In genomic region chr13:54131433-54131832, GRCh38 we compare ENCODE assay signal across 6 cellular contexts.
DNase-seq lines count a peak whose midpoint lies in the region; TF ChIP-seq lines count a peak whose summit lies in the region.
"Not testable (repeated sequence)": the region's sequence is repeated elsewhere in the genome, so short reads cannot be mapped to it uniquely, and the experiment has no call there.

No MANE protein-coding gene starts in this region.

- peaks cover 58% of the 10 kb centered on the region for H3K4me1 Mint-ChIP-seq in endodermal cell

- H3K4me3 ChIP-seq in H7 (ENCODE audit: insufficient read depth, low read depth, low read length), result peak overlapping the region; percentile 47
- peak overlapping the region; percentile 55 for H3K4me3 ChIP-seq in HUES6 (ENCODE audit: low read depth, low read length)
- H3K4me3 ChIP-seq in WERI-Rb-1 (ENCODE audit: low read depth, low read length); mesendoderm (ENCODE audit: low read length): not testable (repeated sequence)
- peak overlapping the region; percentile 93 for H3K4me3 ChIP-seq in endodermal cell (ENCODE audit: low read length)
- peak overlapping the region; percentile 37 for H3K4me3 ChIP-seq in iPS-15b (ENCODE audit: low read depth, low read length)

- H3K9ac ChIP-seq in HUES6 (ENCODE audit: low read length) (peak overlapping the region; percentile 91), endodermal cell (ENCODE audit: extremely low read depth, low read length, poor library complexity, severe bottlenecking) (peak overlapping the region; percentile 94)
- H3K9ac ChIP-seq in iPS-15b (ENCODE audit: low read depth, low read length); mesendoderm (ENCODE audit: low read length): not testable (repeated sequence)

- H4K8ac ChIP-seq in mesendoderm (ENCODE audit: low read depth, low read length), result not testable (repeated sequence)

- 14 to 52% methylated on average over 2 to 3 of the region's 3 CpGs for WGBS in endodermal cell (ENCODE audit: insufficient coverage in 1 of 2, insufficient read length in 1 of 2), 2 experiments
- no CpG with 5 or more reads among the region's 3 CpGs for WGBS in mesendoderm (ENCODE audit: extremely low coverage, insufficient coverage, low lambda C conversion rate)

- H3K27ac Mint-ChIP-seq in endodermal cell, result peak overlapping the region; percentile 99

- H3K4me2 ChIP-seq in mesendoderm (ENCODE audit: low read length), result not testable (repeated sequence)

- H3K4me1 ChIP-seq in HUES6 (ENCODE audit: control insufficient read depth, insufficient read depth, low read length) (peaks cover 40% of the 10 kb centered on the region), iPS-15b (ENCODE audit: control insufficient read depth, insufficient read depth, low read length) (peaks cover 13% of the 10 kb centered on the region)
- H3K4me1 ChIP-seq in endodermal cell (ENCODE audit: control insufficient read depth, insufficient read depth, low read length); mesendoderm (ENCODE audit: control insufficient read depth, low read depth, low read length): not testable (repeated sequence)

- not testable (repeated sequence) for H3K18ac ChIP-seq in mesendoderm (ENCODE audit: low read length)

- not testable (repeated sequence) for H2AK5ac ChIP-seq in mesendoderm (ENCODE audit: low read length)

- H4K5ac ChIP-seq in mesendoderm (ENCODE audit: low read length), result not testable (repeated sequence)

- H3K56ac ChIP-seq in mesendoderm (ENCODE audit: low read length), result peak overlapping the region; percentile 6

- H3K79me2 ChIP-seq in mesendoderm (ENCODE audit: control insufficient read depth, insufficient read depth, low read length), result not testable (repeated sequence)

- H3K27ac ChIP-seq in HUES6 (ENCODE audit: low read depth, low read length), result peak overlapping the region; percentile 46; the same call in 1 of the 2 replicates
- H3K27ac ChIP-seq in WERI-Rb-1; endodermal cell (ENCODE audit: low read depth, low read length); mesendoderm (ENCODE audit: low read depth, low read length): not testable (repeated sequence)

- H3K27me3 Mint-ChIP-seq in endodermal cell (ENCODE audit: insufficient read depth), result not testable (repeated sequence)

- H2BK5ac ChIP-seq in mesendoderm (ENCODE audit: low read length), result not testable (repeated sequence)

- H2BK120ac ChIP-seq in mesendoderm (ENCODE audit: low read depth, low read length), result not testable (repeated sequence)

- H2BK15ac ChIP-seq in mesendoderm (replicated peaks; ENCODE audit: low read depth), result not testable (repeated sequence)

- TF ChIP-seq CTCF in WERI-Rb-1 (IDR thresholded peaks at IDR 0.05; ENCODE audit: low read depth, low read length); endodermal cell (conservative IDR thresholded peaks at IDR 0.05): not testable (repeated sequence)

- peak overlapping the region; percentile 87 for H3K4ac ChIP-seq in mesendoderm (ENCODE audit: low read depth, low read length)

- H3K79me1 ChIP-seq in mesendoderm (ENCODE audit: low read length), result not testable (repeated sequence)

- not testable (repeated sequence) for H3K27me3 ChIP-seq in H7 (ENCODE audit: control insufficient read depth, insufficient read depth, low read length); HUES6 (ENCODE audit: control insufficient read depth, insufficient read depth, low read length); WERI-Rb-1 (ENCODE audit: insufficient read depth, low read depth, severe bottlenecking); endodermal cell (ENCODE audit: control insufficient read depth, insufficient read depth, low read length, poor library complexity, severe bottlenecking); iPS-15b (ENCODE audit: control insufficient read depth, insufficient read depth, low read length); mesendoderm (ENCODE audit: insufficient read depth, low read length, poor library complexity)

- not testable (repeated sequence) for H3K9me3 Mint-ChIP-seq in endodermal cell

- H3K9me3 ChIP-seq in HUES6 (ENCODE audit: control insufficient read depth, insufficient read depth, low read depth, low read length); WERI-Rb-1 (ENCODE audit: severe bottlenecking); endodermal cell (ENCODE audit: control insufficient read depth, low read length); iPS-15b (ENCODE audit: control insufficient read depth, insufficient read depth, low read length): not testable (repeated sequence)

- peaks cover 29% of the 10 kb centered on the region for H3K36me3 Mint-ChIP-seq in endodermal cell (ENCODE audit: low read depth)

- not testable (repeated sequence) for DNase-seq in H7
- DNase-seq in WERI-Rb-1 (peak; percentile 8), endodermal cell (peak; percentile 59), mesendoderm (peak; percentile 68)

- peak overlapping the region; percentile 93 for H3K4me3 Mint-ChIP-seq in endodermal cell

- not testable (repeated sequence) for H3K36me3 ChIP-seq in H7 (replicated peaks; ENCODE audit: control insufficient read depth, insufficient read depth, low read length); WERI-Rb-1; iPS-15b (ENCODE audit: control insufficient read depth, insufficient read depth, low read length); mesendoderm (ENCODE audit: control insufficient read depth, insufficient read depth, low read length)
- peaks cover 43% of the 10 kb centered on the region for H3K36me3 ChIP-seq in HUES6 (ENCODE audit: control insufficient read depth, insufficient read depth, low read length)
- peaks cover 26% of the 10 kb centered on the region for H3K36me3 ChIP-seq in endodermal cell (ENCODE audit: control insufficient read depth, insufficient read depth, low read length)

- not testable (repeated sequence) for H3K23ac ChIP-seq in mesendoderm (ENCODE audit: low read length)
